Comparison of ENCODE assay signal across 27 cellular contexts in the genomic region with DNA sequence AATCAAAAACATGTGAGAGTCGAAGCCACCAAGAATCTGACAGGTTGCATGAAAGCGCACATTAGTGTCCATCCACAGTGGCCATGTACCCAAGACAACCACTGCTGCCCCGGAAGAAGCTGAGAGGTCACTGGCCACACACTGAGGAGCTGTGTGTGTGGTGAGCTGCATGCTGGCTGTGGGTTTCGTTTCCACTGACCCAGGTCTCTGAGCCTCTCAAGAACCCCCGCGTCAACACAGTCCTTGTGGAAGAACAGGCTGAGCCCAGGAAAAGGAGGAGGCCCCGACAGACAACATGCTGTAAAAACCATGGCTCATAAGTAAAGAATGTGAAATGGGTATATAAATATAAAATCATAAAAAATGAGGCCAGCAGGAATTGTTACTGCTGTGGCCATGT. TPM values are rescaled to one million over a fixed set of nuclear protein-coding genes. Genes with fewer than 3 reads are reported as not detected.
DNase-seq lines count a peak whose midpoint lies in the region; ATAC-seq, FAIRE-seq and TF ChIP-seq lines count a peak whose summit lies in the region.
"Had no signal": no experiment of that assay in that cellular context is flagged by ENCODE, and none has a peak within 500 bp of the region (broad histone marks: within the 10 kb centered on the region; RNA-seq: fewer than 3 reads in every experiment).

No MANE protein-coding gene starts in this region.

- H3K36me3 ChIP-seq in Karpas-422 (ENCODE audit: insufficient read depth, low read length), result no peaks in the 10 kb centered on the region
- no peaks in the 10 kb centered on the region for H3K36me3 ChIP-seq in K562 (ENCODE audit: control insufficient read depth, insufficient read depth, low read length)
- H3K36me3 ChIP-seq in kidney (ENCODE audit: control insufficient read depth in 1 of 2, insufficient read depth in 2 of 2, low read length in 2 of 2), result no peaks in the 10 kb centered on the region
- H3K36me3 ChIP-seq in stomach, result peaks cover 0 to 26% (median 0%) of the 10 kb centered on the region in 4 donors
- H3K36me3 ChIP-seq in upper lobe of left lung, result no peaks in the 10 kb centered on the region
- H3K36me3 ChIP-seq: MG63, SJSA1 had no signal

- no TSS peak for BruUV-seq in K562 (replicated peaks; lab: Mats Ljungman, UMichigan)

- H3K4me3 ChIP-seq in Karpas-422 (ENCODE audit: low read length) (no peak overlapping the region), K562 (no peak overlapping the region), kidney (ENCODE audit: low read length in 2 of 2) (no peak overlapping the region), stomach (no peak overlapping the region), upper lobe of left lung (no peak overlapping the region)
- H3K4me3 ChIP-seq: MG63, SJSA1 had no signal

- H3K9ac ChIP-seq in Karpas-422 (ENCODE audit: low read length) (no peak overlapping the region), K562 (ENCODE audit: insufficient read depth in 1 of 2, low read depth in 2 of 2, low read length in 2 of 2) (peak overlapping the region in 1 of 2 experiments; percentile 6; a peak in 1 of 4 replicates), kidney (ENCODE audit: low read length in 2 of 2) (no peak overlapping the region)

- H3K36me3 Mint-ChIP-seq in naive thymus-derived CD8-positive, alpha-beta T cell, result no peaks in the 10 kb centered on the region
- H3K36me3 Mint-ChIP-seq: CD4-positive, alpha-beta memory T cell had no signal

- H3K27ac ChIP-seq in Karpas-422 (ENCODE audit: low read length) (no peak overlapping the region), K562 (ENCODE audit: extremely low read depth, low read depth, low read length) (no peak overlapping the region), kidney (ENCODE audit: low read depth in 2 of 2, low read length in 2 of 2) (no peak overlapping the region), stomach (no peak overlapping the region), upper lobe of left lung (no peak overlapping the region)
- H3K27ac ChIP-seq: SJSA1 had no signal

- H3K27me3 ChIP-seq in Karpas-422 (ENCODE audit: low read length), result no peaks in the 10 kb centered on the region
- H3K27me3 ChIP-seq in K562 (ENCODE audit: control insufficient read depth in 2 of 2, insufficient read depth in 2 of 2, low read length in 2 of 2), result peaks cover 44 to 57% of the 10 kb centered on the region in 2 experiments
- peaks cover 0 to 6% (median 0%) of the 10 kb centered on the region in 3 donors for H3K27me3 ChIP-seq in stomach
- H3K27me3 ChIP-seq in upper lobe of left lung, result no peaks in the 10 kb centered on the region
- H3K27me3 ChIP-seq: MG63, SJSA1 had no signal

- no peaks in the 10 kb centered on the region for H4K20me1 ChIP-seq in Karpas-422 (ENCODE audit: insufficient read depth, low read depth, low read length)
- no peaks in the 10 kb centered on the region for H4K20me1 ChIP-seq in K562 (replicated peaks; ENCODE audit: control insufficient read depth, insufficient read depth, low read length)

- H3K9me3 Mint-ChIP-seq in naive thymus-derived CD8-positive, alpha-beta T cell, result no peaks in the 10 kb centered on the region

- peaks cover 2 to 23% (median 16%) of the 10 kb centered on the region in 5 donors for H3K27me3 Mint-ChIP-seq in naive thymus-derived CD8-positive, alpha-beta T cell

- no peak overlapping the region for H3K4me3 Mint-ChIP-seq in naive thymus-derived CD8-positive, alpha-beta T cell
- H3K4me3 Mint-ChIP-seq: CD4-positive, alpha-beta memory T cell had no signal

- H3K79me2 ChIP-seq in Karpas-422 (ENCODE audit: low read length) (no peaks in the 10 kb centered on the region), K562 (ENCODE audit: control insufficient read depth, insufficient read depth, low read length) (no peaks in the 10 kb centered on the region)

- WGBS in K562 (ENCODE audit: insufficient coverage, low coverage, missing lambda C conversion rate), result 4% methylated on average over 7 of the region's 7 CpGs
- WGBS in stomach, 5 donors, result 73 to 88% (median 76%) methylated on average over 6 to 7 of the region's 7 CpGs
- WGBS in upper lobe of left lung, 2 donors, result 73 to 80% methylated on average over 6 to 7 of the region's 7 CpGs

- POLR2A ChIA-PET in K562 (lab: Yijun Ruan, JAX), result interaction anchor here (0.5 to 0.7 kb wide), 3 partner anchors 16 to 73 kb away, joined by 3 to 5 read pairs (median 4); no protein-coding TSS in a partner anchor
- POLR2A ChIA-PET in naive thymus-derived CD8-positive, alpha-beta T cell (lab: Charles Lee), result no interaction called here

- H3K4me2 ChIP-seq in Karpas-422 (ENCODE audit: low read depth, low read length, poor library complexity, severe bottlenecking), result no peak overlapping the region
- H3K4me2 ChIP-seq in K562 (ENCODE audit: insufficient read depth, low read length), result no peak overlapping the region

- H3K27ac Mint-ChIP-seq in naive thymus-derived CD8-positive, alpha-beta T cell, result no peak overlapping the region

- H3K9me1 ChIP-seq in K562 (ENCODE audit: control insufficient read depth, insufficient read depth, low read length), result no peaks in the 10 kb centered on the region

- no peak for ATAC-seq in K562
- ATAC-seq in upper lobe of left lung (ENCODE audit: low FRiP score in 2 of 2), result no peak
- ATAC-seq in naive thymus-derived CD8-positive, alpha-beta T cell, result no peak
- ATAC-seq: HCT116, HepG2 had no signal

- intact Hi-C loops in K562 (cut with micrococcal nuclease) (no loop called here), kidney (cut with DNase I) (no loop called here), stomach (cut with DNase I; ENCODE audit: low total_unique reads) (no loop called here)

- TF ChIP-seq EP300 in K562 (IDR thresholded peaks at IDR 0.05; ENCODE audit: low read length) (no peak), stomach (IDR thresholded peaks at IDR 0.05) (no peak), upper lobe of left lung (IDR thresholded peaks at IDR 0.05) (no peak)

- CTCF ChIA-PET in K562 (lab: Yijun Ruan, JAX; ENCODE audit: low intra/inter-chr PET ratio), result no interaction called here

- TF ChIP-seq CTCF in K562 (IDR thresholded peaks at IDR 0.05 in 2 of 3, conservative IDR thresholded peaks at IDR 0.05 in 1 of 3; ENCODE audit: insufficient read depth in 2 of 3, low read depth in 1 of 3, low read length in 3 of 3), result no peak
- no peak for TF ChIP-seq CTCF in kidney (IDR thresholded peaks at IDR 0.05; ENCODE audit: borderline replicate concordance, extremely low read depth, insufficient read depth)
- TF ChIP-seq CTCF in stomach (IDR thresholded peaks at IDR 0.05), result no peak
- no peak for TF ChIP-seq CTCF in upper lobe of left lung (IDR thresholded peaks at IDR 0.05)

- no peaks in the 10 kb centered on the region for H3K4me1 Mint-ChIP-seq in naive thymus-derived CD8-positive, alpha-beta T cell
- H3K4me1 Mint-ChIP-seq: CD4-positive, alpha-beta memory T cell had no signal

- H3K9me2 ChIP-seq in Karpas-422 (replicated peaks; ENCODE audit: insufficient read depth, low read length), result no peaks in the 10 kb centered on the region

- FAIRE-seq in K562 (lab: Jason Lieb, UNC) (no peak), kidney (lab: Jason Lieb, UNC) (no peak)
- FAIRE-seq: GM12891, HepG2 had no signal

- in situ Hi-C loops in K562 (cut with MboI), result no loop called here

- no peak for TF ChIP-seq RAD21 in K562 (CRISPR knock-in tag; conservative IDR thresholded peaks at IDR 0.05 in 1 of 2, IDR thresholded peaks at IDR 0.05 in 1 of 2)

- DNase-seq in Karpas-422, result peak; percentile 4
- no peak for DNase-seq in K562 (ENCODE audit: extremely low read depth in 1 of 4, low spot score in 3 of 4)
- DNase-seq in kidney, result peak; percentile 36
- peak; percentile 7 for DNase-seq in stomach
- DNase-seq in upper lobe of left lung, result no peak
- no peak for DNase-seq in D341Med (ENCODE audit: low spot score)
- no peak for DNase-seq in naive thymus-derived CD8-positive, alpha-beta T cell
- DNase-seq: C1 segment of cervical spinal cord; CD4-positive, alpha-beta memory T cell; COR-L47; EL; GF-D8; GOT3; MG63; NCI-H1105 treated with DMSO at 0.1 percent for 48 hours; NCI-H2029 treated with DMSO at 0.1 percent for 48 hours; NCI-H2227 treated with DMSO at 0.1 percent for 48 hours; NCI-H526 treated with DMSO at 0.1 percent for 48 hours; Right ventricle myocardium superior; RPMI8226 had no signal

- TF ChIP-seq POLR2A in K562 (conservative IDR thresholded peaks at IDR 0.05) (no peak), stomach (IDR thresholded peaks at IDR 0.05) (no peak), upper lobe of left lung (IDR thresholded peaks at IDR 0.05) (no peak)

- H3K9me3 ChIP-seq in Karpas-422 (ENCODE audit: low read length) (no peaks in the 10 kb centered on the region), K562 (replicated peaks; ENCODE audit: control insufficient read depth, insufficient read depth, low read depth, low read length) (no peaks in the 10 kb centered on the region), kidney (ENCODE audit: control insufficient read depth in 1 of 2, low read length in 2 of 2) (peaks cover 0 to 2% of the 10 kb centered on the region in 2 donors), stomach (no peaks in the 10 kb centered on the region), upper lobe of left lung (no peaks in the 10 kb centered on the region)
- H3K9me3 ChIP-seq: MG63, SJSA1 had no signal

- no peaks in the 10 kb centered on the region for H3K4me1 ChIP-seq in Karpas-422 (ENCODE audit: low read length)
- peaks cover 0 to 3% of the 10 kb centered on the region in 2 experiments; a peak in 1 of 5 replicates for H3K4me1 ChIP-seq in K562 (replicated peaks in 1 of 2; ENCODE audit: control insufficient read depth in 2 of 2, insufficient read depth in 2 of 2, low read length in 2 of 2)
- H3K4me1 ChIP-seq in kidney (ENCODE audit: control insufficient read depth in 1 of 2, insufficient read depth in 1 of 2, low read depth in 1 of 2, low read length in 2 of 2), result no peaks in the 10 kb centered on the region
- H3K4me1 ChIP-seq in stomach, result peaks cover 0 to 5% (median 0%) of the 10 kb centered on the region in 4 donors
- H3K4me1 ChIP-seq in upper lobe of left lung, result no peaks in the 10 kb centered on the region

- H2AFZ ChIP-seq in Karpas-422 (ENCODE audit: low read length) (no peak overlapping the region), K562 (ENCODE audit: low read depth, low read length) (no peak overlapping the region)

RNA-seq across cellular contexts. Expression of a gene that starts 8.2 kb away (rescaled TPM):
- total RNA-seq in Karpas-422 (2014; rRNA removed; shearing (Covaris generic); ENCODE audit: low replicate concordance), result not detected in 2 replicates
- not detected in 2 replicates for total RNA-seq in K562 (2011; cell fraction: chromatin; rRNA removed; ENCODE audit: low replicate concordance)
- total RNA-seq in K562 (2011; cell fraction: nucleolus; rRNA removed), result 0.17 TPM in 1 of 2 replicates, not detected in the other
- total RNA-seq in K562 (2011; cell fraction: nucleoplasm; rRNA removed), result not detected in 2 replicates
- total RNA-seq in K562 (2014; rRNA removed) (not detected in 2 replicates), K562 (2014; rRNA removed; fragmentation: Illumina TruSeq; extraction: Trizol) (not detected in 2 replicates), K562 (2015; rRNA removed; fragmentation: Illumina TruSeq; extraction: Trizol) (not detected in 2 replicates), K562 (2021) (0.04 TPM in 1 of 2 replicates, not detected in the other), kidney (0.91 TPM), stomach (10 to 100 TPM in 3 of 5 donors, 1 to 10 TPM in 2; 1.2 to 25.4 (median 11.7) TPM), upper lobe of left lung (under 1 TPM in 3 of 6 donors, not detected in 3; 0.30 to 0.74 (median 0.40) TPM)
- polyA plus RNA-seq in K562 (2011; rRNA removed) (not detected in 2 replicates), K562 (2014; fragmentation: Illumina TruSeq; extraction: Trizol) (not detected in 2 replicates), K562 (2014; fragmentation: Nextera tagmentation; extraction: Ambion mirVana) (not detected), K562 (2014; rRNA removed) (not detected in 2 replicates), kidney (ENCODE audit: insufficient read depth, low read depth, low replicate concordance) (1.3 TPM), stomach (1 to 10 TPM; 1.6 to 5.7 (median 1.7) TPM)
- polyA plus RNA-seq in K562 (2011; cell fraction: cytosol; rRNA removed), result not detected in 2 replicates
- not detected in 2 replicates for polyA plus RNA-seq in K562 (2011; cell fraction: nucleus; rRNA removed)
- 0.31 and 0.54 TPM in 2 replicates for polyA plus RNA-seq in K562 (2012)
- not detected in 2 replicates for polyA minus RNA-seq in K562 (2011; rRNA and poly(A)+ RNA removed)
- polyA minus RNA-seq in K562 (2011; cell fraction: cytosol; rRNA and poly(A)+ RNA removed), result 0.57 TPM in 1 of 2 replicates, not detected in the other
- 0.11 TPM in 1 of 2 replicates, not detected in the other for polyA minus RNA-seq in K562 (2011; cell fraction: nucleus; rRNA and poly(A)+ RNA removed)
- under 1 TPM; 0.22 to 0.26 TPM for total RNA-seq in naive thymus-derived CD8-positive, alpha-beta T cell
- under 1 TPM in 2 of 3 donors, not detected in 1; 0.17 to 0.62 TPM for polyA plus RNA-seq in naive thymus-derived CD8-positive, alpha-beta T cell
- total RNA-seq: A673, HepG2, HT1080, LHCN-M2, SJSA1 had no signal
- polyA plus RNA-seq: HepG2 had no signal

Comparison
In these comparisons a context has a peak if more than half of its experiments do, and no peak if none do; other contexts are left out.
1. DNase-seq: peak in Karpas-422 (single experiment), kidney (single experiment) and stomach (single experiment); none in K562 (0 of 4), upper lobe of left lung (0 of 2), D341Med (single experiment) and naive thymus-derived CD8-positive, alpha-beta T cell (0 of 10).